8 cellular contexts compared by ENCODE assay signal in genomic region chr15:40873625-40874561, GRCh38. TPM values are rescaled to one million over a fixed set of nuclear protein-coding genes. Genes with fewer than 3 reads are reported as not detected.
DNase-seq lines count a peak whose midpoint lies in the region; ATAC-seq and TF ChIP-seq lines count a peak whose summit lies in the region.

TSS of gene RHOV (minus strand) at chr15:40874234. CDS start at chr15:40874139, 95 bp downstream.

- no peaks in the 10 kb centered on the region for H3K36me3 ChIP-seq in SJSA1
- no peaks in the 10 kb centered on the region for H3K36me3 ChIP-seq in adrenal gland (replicated peaks in 1 of 2)
- no peaks in the 10 kb centered on the region for H3K36me3 ChIP-seq in iPS DF 6.9 (ENCODE audit: control insufficient read depth, insufficient read depth, low read length)
- H3K36me3 ChIP-seq in skeletal muscle tissue (ENCODE audit: control insufficient read depth in 3 of 3, insufficient read depth in 3 of 3, low read length in 3 of 3) = no peaks in the 10 kb centered on the region

- intact Hi-C loops in adrenal gland (cut with DNase I) = no loop called here

- H3K4me1 ChIP-seq in SJSA1 (replicated peaks) (peaks cover 10% of the 10 kb centered on the region), adrenal gland (replicated peaks in 1 of 2) (peaks cover 9 to 10% of the 10 kb centered on the region in 2 donors), iPS DF 6.9 (ENCODE audit: control insufficient read depth, insufficient read depth, low read length) (peaks cover 5% of the 10 kb centered on the region), skeletal muscle tissue (ENCODE audit: control insufficient read depth in 3 of 3, insufficient read depth in 3 of 3, low read length in 3 of 3) (peaks cover 6 to 8% (median 7%) of the 10 kb centered on the region in 3 donors)

- no peak for TF ChIP-seq POLR2A in adrenal gland (IDR thresholded peaks at IDR 0.05)

- H3K9ac ChIP-seq in skeletal muscle tissue (ENCODE audit: low read depth in 1 of 3, low read length in 3 of 3) = peak within 1 kb of the TSS in 2 of 3 donors; percentile 27 to 32

- H3K27me3 ChIP-seq in SJSA1 (replicated peaks) = peaks cover 12% of the 10 kb centered on the region
- no peaks in the 10 kb centered on the region for H3K27me3 ChIP-seq in adrenal gland
- H3K27me3 ChIP-seq in iPS DF 6.9 (ENCODE audit: control insufficient read depth, insufficient read depth, low read length) = no peaks in the 10 kb centered on the region
- H3K27me3 ChIP-seq in skeletal muscle tissue (ENCODE audit: control insufficient read depth in 3 of 3, insufficient read depth in 3 of 3, low read length in 3 of 3) = peaks cover 13 to 24% (median 16%) of the 10 kb centered on the region in 3 donors

- WGBS in adrenal gland, 4 donors = 1 to 4% (median 3%) methylated on average over 10 to 78 of the region's 78 CpGs
- WGBS in iPS DF 6.9 (ENCODE audit: insufficient coverage, insufficient read length) = no CpG with 5 or more reads among the region's 78 CpGs

- peak; percentile 90 for DNase-seq in DMS53 (lab: John Stamatoyannopoulos, UW)
- DNase-seq in SJSA1 (ENCODE audit: low read depth in 1 of 2, low spot score in 2 of 2) = peak; percentile 22 to 63
- DNase-seq in adrenal gland = peak; percentile 33 to 63 (median 51)
- DNase-seq in iPS DF 6.9 (ENCODE audit: low read depth, low spot score) = no peak

- ATAC-seq in GM21515 (IDR thresholded peaks at IDR 0.05; ENCODE audit: unreplicated experiment) (peak; percentile 50), GM18873 (IDR thresholded peaks at IDR 0.05; ENCODE audit: low FRiP score, unreplicated experiment) (no peak)

- H3K27ac ChIP-seq in SJSA1 (no peak within 1 kb of the TSS), adrenal gland (no peak within 1 kb of the TSS), iPS DF 6.9 (ENCODE audit: low read length) (no peak within 1 kb of the TSS), skeletal muscle tissue (ENCODE audit: low read depth, low read length) (no peak within 1 kb of the TSS)

- H3K9me3 ChIP-seq in SJSA1 (replicated peaks) = no peaks in the 10 kb centered on the region
- no peaks in the 10 kb centered on the region for H3K9me3 ChIP-seq in adrenal gland (replicated peaks in 1 of 3)
- no peaks in the 10 kb centered on the region for H3K9me3 ChIP-seq in iPS DF 6.9 (ENCODE audit: control insufficient read depth, insufficient read depth, low read length)
- H3K9me3 ChIP-seq in skeletal muscle tissue (ENCODE audit: control insufficient read depth in 3 of 3, low read length in 3 of 3) = no peaks in the 10 kb centered on the region

- TF ChIP-seq CTCF in LNCAP (IDR thresholded peaks at IDR 0.05) = peak; percentile 76
- peak in 1 of 6 experiments; percentile 21 for TF ChIP-seq CTCF in adrenal gland (IDR thresholded peaks at IDR 0.05)

- H3K4me3 ChIP-seq in SJSA1 (peak within 1 kb of the TSS; percentile 39), adrenal gland (peak within 1 kb of the TSS in 1 of 4 donors; percentile 62), iPS DF 6.9 (ENCODE audit: low read length) (peak within 1 kb of the TSS; percentile 49; the same call in 1 of the 2 replicates), skeletal muscle tissue (ENCODE audit: low read length in 3 of 3) (peak within 1 kb of the TSS; percentile 24 to 66 (median 63))

RNA-seq across cellular contexts. Expression of gene RHOV, which starts in this region (rescaled TPM):
- not detected in 2 replicates for total RNA-seq in SJSA1 (2014; rRNA removed; shearing (Covaris generic))
- total RNA-seq in adrenal gland (under 1 TPM in 2 of 8 donors, not detected in 6; 0.11 to 0.34 TPM), skeletal muscle tissue (1.0 TPM)
- under 1 TPM in 2 of 3 donors, not detected in 1; 0.13 to 0.16 TPM for polyA plus RNA-seq in adrenal gland

Comparison
In these comparisons a context has a peak if more than half of its experiments do, and no peak if none do; other contexts are left out.
1. Peak in DNase-seq and H3K4me3 ChIP-seq in SJSA1; RNA of the gene not detected or under 1 TPM.
2. Peak in DNase-seq in adrenal gland; RNA of the gene not detected or under 1 TPM.